In genomic region chr7:28554791-28555471, GRCh38 we compare ENCODE assay signal across 22 cellular contexts.
"Had no signal": no experiment of that assay in that cellular context is flagged by ENCODE, and none has a peak within 500 bp of the region (broad histone marks: within the 10 kb centered on the region; RNA-seq: fewer than 3 reads in every experiment).

No MANE protein-coding gene starts in this region.

- H3K4me3 ChIP-seq: body of pancreas, mucosa of descending colon, right lobe of liver, skin epidermis, transverse colon, vagina had no signal

- ATAC-seq: activated CD8-positive, alpha-beta T cell treated with anti-CD3 and anti-CD28 coated beads, Interleukin-2, amount 10 ng/mL, durations not matched to agents 7 days and 5 days; body of pancreas; left colon; mucosa of descending colon; right lobe of liver; stimulated activated effector memory CD8-positive, alpha-beta T cell treated with anti-CD3 and anti-CD28 coated beads, Interleukin-12 subunit alpha, Interleukin-12 subunit beta, amount 100 ng/mL, for 72 hours had no signal

- H3K36me3 ChIP-seq: right lobe of liver, transverse colon, vagina, WERI-Rb-1 had no signal

- H3K9ac ChIP-seq: parathyroid adenoma had no signal

- H3K9me3 ChIP-seq: body of pancreas, mucosa of descending colon, right lobe of liver, transverse colon, vagina had no signal

- H3K4me1 ChIP-seq: parathyroid adenoma, right lobe of liver, vagina had no signal

- H3K79me2 ChIP-seq: parathyroid adenoma had no signal

- H3K27me3 ChIP-seq: body of pancreas, vagina had no signal

- FAIRE-seq: keratinocyte, TTC549 had no signal

- H2AFZ ChIP-seq: parathyroid adenoma had no signal

- H3K27ac ChIP-seq: body of pancreas, epithelial cell of prostate, parathyroid adenoma, right lobe of liver, skin epidermis, transverse colon, vagina, WERI-Rb-1 had no signal

- DNase-seq: activated CD4-positive, alpha-beta T cell treated with anti-CD3 and anti-CD28 coated beads, Interleukin-2, amount 10 ng/mL, durations not matched to agents 7 days and 5 days; activated CD4-positive, CD25-positive, alpha-beta regulatory T cell treated with anti-CD3 and anti-CD28 coated beads, Interleukin-2, amount 50 U/mL, for 72 hours; activated CD8-positive, alpha-beta T cell treated with anti-CD3 and anti-CD28 coated beads, Interleukin-2, amount 10 ng/mL, durations not matched to agents 7 days and 5 days; activated gamma-delta T cell treated with Interleukin-2 at 50 U/mL for 16 hours; anterior cingulate cortex; body of pancreas; foreskin fibroblast; left colon; mesendoderm; mucosa of descending colon; nephron progenitor cell; right lobe of liver; stimulated activated CD4-positive, alpha-beta T cell treated with anti-CD3 and anti-CD28 coated beads, Interleukin-2, amount 100 ng/mL, for 24 hours; transverse colon; WERI-Rb-1 had no signal
